In genomic region chr12:7933255-7933726, GRCh38 we compare ENCODE assay signal across 1 cellular context.
TF ChIP-seq lines count a peak whose summit lies in the region.

No MANE protein-coding gene starts in this region.

TF ChIP-seq in H1, 55 proteins besides CTCF, POLR2A, EP300 and RAD21 (continued from another document):
- TF ChIP-seq ZNF274 (IDR thresholded peaks at IDR 0.05; ENCODE audit: borderline replicate concordance, extremely low read depth, low read length) (no peak), NRF1 (IDR thresholded peaks at IDR 0.05; ENCODE audit: low read depth, low read length) (no peak), SUZ12 (IDR thresholded peaks at IDR 0.05; ENCODE audit: low read length) (no peak), TCF12 (IDR thresholded peaks at IDR 0.05; ENCODE audit: low read depth, low read length) (no peak), HDAC2 (IDR thresholded peaks at IDR 0.05; ENCODE audit: borderline replicate concordance in 1 of 2, low read depth in 2 of 2, low read length in 2 of 2) (peak in 1 of 2 experiments; percentile 75; a peak in 1 of 4 replicates), CREB1 (IDR thresholded peaks at IDR 0.05) (peak; percentile 42; the same call in 1 of the 2 replicates), TBP (IDR thresholded peaks at IDR 0.05; ENCODE audit: low read depth, low read length) (peak; percentile 52; the same call in 1 of the 2 replicates), SP1 (IDR thresholded peaks at IDR 0.05; ENCODE audit: low read depth, low read length) (0 out of 2 replicates have a peak, but pooled peaks have one; percentile 40), SIX5 (IDR thresholded peaks at IDR 0.05; ENCODE audit: low read depth, low read length) (no peak), YY1 (IDR thresholded peaks at IDR 0.05; ENCODE audit: low read depth, low read length) (peak; percentile 13; the same call in 1 of the 2 replicates)
